ENCODE assay signal across 29 cellular contexts in genomic region chrX:123455693-123456092, GRCh38.
"Had no signal": no experiment of that assay in that cellular context is flagged by ENCODE, and none has a peak within 500 bp of the region (broad histone marks: within the 10 kb centered on the region; RNA-seq: fewer than 3 reads in every experiment).

No MANE protein-coding gene starts in this region.

- H3K4me1 ChIP-seq: ascending aorta, body of pancreas, breast epithelium, SJCRH30 had no signal

- H3K4me3 ChIP-seq: ascending aorta, body of pancreas, breast epithelium, SJCRH30, SK-N-MC had no signal

- H3K27ac ChIP-seq: ascending aorta, body of pancreas, breast epithelium, SJCRH30, SK-N-MC had no signal

- DNase-seq: activated CD4-positive, alpha-beta T cell treated with anti-CD3 and anti-CD28 coated beads, Interleukin-2, amount 10 ng/mL, durations not matched to agents 24 days and 14 days; activated CD4-positive, alpha-beta T cell treated with anti-CD3 and anti-CD28 coated beads, Interleukin-2, amount 50 U/mL, for 4 hours; activated CD8-positive, alpha-beta T cell treated with anti-CD3 and anti-CD28 coated beads for 36 hours; activated effector memory CD4-positive, alpha-beta T cell treated with anti-CD3 and anti-CD28 coated beads, Interleukin-2, amount 50 U/mL, for 16 hours; activated naive CD4-positive, alpha-beta T cell treated with Interleukin-2 at 50 U/mL for 16 hours; activated naive CD8-positive, alpha-beta T cell treated with anti-CD3 and anti-CD28 coated beads, Interleukin-2, amount 10 ng/mL, durations not matched to agents 7 days and 5 days; activated T-cell treated with anti-CD3 and anti-CD28 coated beads, Interleukin-2, amount 50 U/mL, for 1 hour; activated T-cell treated with anti-CD3 and anti-CD28 coated beads, Interleukin-2, amount 50 U/mL, for 72 hours; amygdala; body of pancreas; caudate nucleus; cerebellar nuclear complex; Karpas-422; KBM-7; NCI-H1048; NCI-H1105 treated with DMSO at 0.1 percent for 48 hours; NCI-H1436 treated with DMSO at 0.1 percent for 48 hours; NCI-H1694 treated with DMSO at 0.1 percent for 48 hours; NCI-H2029; NCI-H345; NCI-H524 treated with DMSO at 0.1 percent for 48 hours; NK-92 treated with Interleukin-12 subunit alpha and Interleukin-12 subunit beta, amount 100 ng/mL, for 24 hours; SHP77; SJCRH30; T1000 had no signal

- ATAC-seq: activated CD8-positive, alpha-beta T cell treated with anti-CD3 and anti-CD28 coated beads for 36 hours; activated T-cell treated with anti-CD3 and anti-CD28 coated beads, Interleukin-2, amount 50 U/mL, for 72 hours; activated T-helper 17 cell treated with anti-CD3 and anti-CD28 coated beads, Interleukin-2, amount 50 U/mL, for 72 hours; body of pancreas had no signal

- H3K36me3 ChIP-seq: ascending aorta, breast epithelium, SJCRH30 had no signal

- H3K27me3 ChIP-seq: ascending aorta, body of pancreas, breast epithelium, SJCRH30 had no signal

- H3K9me3 ChIP-seq: ascending aorta, body of pancreas, breast epithelium, SJCRH30 had no signal
